Comparison of ENCODE assay signal across 1 cellular context in the genomic region with DNA sequence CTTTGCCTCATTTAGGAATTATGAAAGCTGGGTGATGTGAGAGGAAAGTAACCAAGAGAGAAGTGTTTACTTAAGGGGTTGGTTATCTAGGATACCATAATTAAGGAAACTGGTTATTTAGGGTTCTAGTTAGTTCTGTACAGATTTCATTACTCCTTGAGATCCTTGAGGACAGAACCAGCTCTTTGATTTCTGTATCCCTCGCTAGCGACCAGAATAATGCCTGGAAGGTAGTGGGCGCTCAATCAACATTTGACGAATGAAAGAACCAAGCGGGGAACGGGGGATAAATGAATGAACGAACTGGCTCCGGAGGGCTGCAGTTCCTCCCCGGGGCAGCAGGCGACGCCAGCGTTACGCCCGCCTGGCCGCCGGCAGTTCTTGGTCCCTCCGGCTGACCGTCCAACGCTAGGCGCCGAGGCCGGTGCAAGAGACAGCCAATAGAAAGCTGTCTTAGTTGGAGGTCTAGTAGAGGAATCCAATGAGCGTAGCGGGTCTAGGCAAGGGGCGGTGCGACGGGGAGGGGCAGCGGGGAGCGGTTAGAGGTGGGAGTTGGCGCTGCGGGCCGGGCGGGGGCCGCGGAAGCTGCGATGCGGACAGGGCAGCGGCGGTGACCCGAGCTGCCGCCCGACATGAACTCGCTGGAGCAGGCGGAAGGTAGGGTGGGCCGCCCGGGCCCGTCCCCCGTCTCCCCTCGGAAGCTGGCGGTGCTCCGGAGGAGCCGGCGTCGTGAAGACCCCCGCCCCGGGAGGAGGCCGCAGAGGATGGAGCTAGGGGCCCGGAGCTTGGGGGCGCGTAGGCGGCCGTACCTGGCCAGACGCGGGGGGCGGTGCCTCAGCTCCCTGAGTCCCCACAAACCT.
A peak's percentile ranks its signal among the peaks of the same experiment; 100 is the strongest.
TF ChIP-seq lines count a peak whose summit lies in the region.

CNEP1R1 (plus strand) TSS at position 542 of the 860 bp plus-strand sequence; CDS start at position 633, 91 bp downstream.

TF ChIP-seq in WTC11, 78 proteins besides CTCF, POLR2A, EP300 and RAD21 (continued from another document):
- TF ChIP-seq PREB (CRISPR knock-in tag; IDR thresholded peaks at IDR 0.05; ENCODE audit: borderline replicate concordance) (no peak), SMAD4 (CRISPR knock-in tag; IDR thresholded peaks at IDR 0.05) (no peak), ZBTB43 (CRISPR knock-in tag; IDR thresholded peaks at IDR 0.05) (peak; percentile 72; the same call in 1 of the 2 replicates), FOXK1 (CRISPR knock-in tag; IDR thresholded peaks at IDR 0.05) (peak; percentile 73), EMX1 (CRISPR knock-in tag; IDR thresholded peaks at IDR 0.05) (no peak), ARID4B (CRISPR knock-in tag; IDR thresholded peaks at IDR 0.05; ENCODE audit: borderline replicate concordance) (peak; percentile 36; the same call in 1 of the 2 replicates)
- TF ChIP-seq, protein P1, sequence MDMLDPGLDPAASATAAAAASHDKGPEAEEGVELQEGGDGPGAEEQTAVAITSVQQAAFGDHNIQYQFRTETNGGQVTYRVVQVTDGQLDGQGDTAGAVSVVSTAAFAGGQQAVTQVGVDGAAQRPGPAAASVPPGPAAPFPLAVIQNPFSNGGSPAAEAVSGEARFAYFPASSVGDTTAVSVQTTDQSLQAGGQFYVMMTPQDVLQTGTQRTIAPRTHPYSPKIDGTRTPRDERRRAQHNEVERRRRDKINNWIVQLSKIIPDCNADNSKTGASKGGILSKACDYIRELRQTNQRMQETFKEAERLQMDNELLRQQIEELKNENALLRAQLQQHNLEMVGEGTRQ (CRISPR knock-in tag; IDR thresholded peaks at IDR 0.05), result no peak
